19 cellular contexts compared by ENCODE assay signal in genomic region chr3:87727783-87728182, GRCh38.
"Had no signal": no experiment of that assay in that cellular context is flagged by ENCODE, and none has a peak within 500 bp of the region (broad histone marks: within the 10 kb centered on the region; RNA-seq: fewer than 3 reads in every experiment).

No MANE protein-coding gene starts in this region.

- H3K27me3 ChIP-seq: colonic mucosa, foreskin keratinocyte, right atrium auricular region, sigmoid colon, stomach had no signal

- H3K27ac ChIP-seq: colonic mucosa, foreskin keratinocyte, parathyroid adenoma, right atrium auricular region, sigmoid colon, skin epidermis, stomach, thoracic aorta had no signal

- H3K9me3 ChIP-seq: colonic mucosa, sigmoid colon, thoracic aorta had no signal

- H3K27ac Mint-ChIP-seq: naive thymus-derived CD4-positive, alpha-beta T cell; nephron progenitor cell had no signal

- DNase-seq: colonic mucosa; dermis blood vessel endothelial cell; erythroblast; foreskin keratinocyte; left colon; left ventricle myocardium superior; naive thymus-derived CD4-positive, alpha-beta T cell; nephron progenitor cell; sigmoid colon; stimulated activated CD4-positive, alpha-beta T cell treated with anti-CD3 and anti-CD28 coated beads, Interleukin-2, amount 100 ng/mL, for 24 hours; stimulated activated CD4-positive, alpha-beta T cell treated with anti-CD3 and anti-CD28 coated beads, Interleukin-4, amount 100 ng/mL, for 4 hours; stimulated activated naive CD4-positive, alpha-beta T cell; stomach; substantia nigra; trophoblast cell had no signal

- H2AFZ ChIP-seq: parathyroid adenoma had no signal

- H3K4me3 Mint-ChIP-seq: naive thymus-derived CD4-positive, alpha-beta T cell; nephron progenitor cell had no signal

- H3K4me1 Mint-ChIP-seq: naive thymus-derived CD4-positive, alpha-beta T cell; nephron progenitor cell had no signal

- H3K4me3 ChIP-seq: colonic mucosa, right atrium auricular region, sigmoid colon, skin epidermis, stomach, thoracic aorta had no signal

- ATAC-seq: foreskin keratinocyte; left colon; left ventricle myocardium superior; naive thymus-derived CD4-positive, alpha-beta T cell had no signal

- H3K79me2 ChIP-seq: parathyroid adenoma had no signal

- H3K9ac ChIP-seq: parathyroid adenoma had no signal

- H3K4me1 ChIP-seq: colonic mucosa, foreskin keratinocyte, parathyroid adenoma, right atrium auricular region, sigmoid colon, stomach had no signal

- H3K36me3 ChIP-seq: colonic mucosa, right atrium auricular region, sigmoid colon, stomach, thoracic aorta had no signal

- H3K9me3 Mint-ChIP-seq: nephron progenitor cell had no signal
